ENCODE assay signal across 18 cellular contexts in the genomic region with DNA sequence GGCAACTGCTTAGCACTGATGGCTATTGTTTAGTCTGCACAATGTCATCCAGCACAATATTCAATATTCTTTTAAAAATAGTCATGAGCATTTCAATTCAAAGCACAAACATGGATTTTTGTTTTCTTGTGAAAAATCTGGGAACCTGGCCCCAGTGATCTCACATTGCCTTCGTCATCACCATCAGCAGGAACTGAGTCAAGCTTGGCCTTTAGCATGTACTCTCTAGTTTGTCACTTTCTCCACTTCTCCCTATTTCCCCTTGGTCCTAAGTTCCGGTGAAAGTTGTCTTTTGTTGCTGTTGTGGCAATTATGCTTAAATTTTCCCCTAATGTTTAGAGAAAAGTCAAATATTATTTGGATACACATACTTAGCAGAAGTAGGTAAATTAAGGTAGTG.
"Had no signal": no experiment of that assay in that cellular context is flagged by ENCODE, and none has a peak within 500 bp of the region (broad histone marks: within the 10 kb centered on the region; RNA-seq: fewer than 3 reads in every experiment).

No MANE protein-coding gene starts in this region.

- H3K27me3 ChIP-seq: esophagus muscularis mucosa, gastrocnemius medialis, heart right ventricle, neural progenitor cell, pancreas, suprapubic skin, thyroid gland had no signal

- H3K4me3 ChIP-seq: dorsolateral prefrontal cortex, esophagus muscularis mucosa, gastrocnemius medialis, heart right ventricle, neural progenitor cell, pancreas, suprapubic skin, thyroid gland had no signal

- H3K9ac ChIP-seq: neural progenitor cell had no signal

- H3K4me1 ChIP-seq: esophagus muscularis mucosa, gastrocnemius medialis, heart right ventricle, neural progenitor cell, pancreas, suprapubic skin, thyroid gland had no signal

- H2AFZ ChIP-seq: neural progenitor cell had no signal

- ATAC-seq: gastrocnemius medialis; heart right ventricle; natural killer cell treated with Interleukin-12 subunit alpha and Interleukin-12 subunit beta and Interleukin-15 and Interleukin-18, amount 100 ng/mL, for 72 hours; pancreas; right cardiac atrium; stimulated activated naive CD8-positive, alpha-beta T cell treated with anti-CD3 and anti-CD28 coated beads, Interleukin-15, Interleukin-2, amounts not matched to agents 100 U/mL and 50 U/mL, for 24 hours had no signal

- H3K36me3 ChIP-seq: esophagus muscularis mucosa, gastrocnemius medialis, heart right ventricle, neural progenitor cell, pancreas, suprapubic skin, thyroid gland had no signal

- H3K9me3 ChIP-seq: esophagus muscularis mucosa, gastrocnemius medialis, heart right ventricle, pancreas, suprapubic skin, thyroid gland had no signal

- H3K4me2 ChIP-seq: neural progenitor cell had no signal

- DNase-seq: cortex of kidney; dorsolateral prefrontal cortex; effector CD8-positive, alpha-beta T cell; gastrocnemius medialis; heart right ventricle; hypothalamus; kidney glomerular epithelial cell; nucleus accumbens; pancreas; small intestine; stimulated activated CD4-positive, alpha-beta T cell treated with anti-CD3 and anti-CD28 coated beads, Interleukin-12 subunit alpha, Interleukin-12 subunit beta, amount 100 ng/mL, for 4 hours; stimulated activated naive CD8-positive, alpha-beta T cell treated with anti-CD3 and anti-CD28 coated beads, Interleukin-15, Interleukin-2, amounts not matched to agents 100 U/mL and 50 U/mL, for 24 hours had no signal

- H3K27ac ChIP-seq: dorsolateral prefrontal cortex, esophagus muscularis mucosa, gastrocnemius medialis, heart right ventricle, neural progenitor cell, pancreas, suprapubic skin, thyroid gland had no signal
